8 cellular contexts compared by ENCODE assay signal in the genomic region with DNA sequence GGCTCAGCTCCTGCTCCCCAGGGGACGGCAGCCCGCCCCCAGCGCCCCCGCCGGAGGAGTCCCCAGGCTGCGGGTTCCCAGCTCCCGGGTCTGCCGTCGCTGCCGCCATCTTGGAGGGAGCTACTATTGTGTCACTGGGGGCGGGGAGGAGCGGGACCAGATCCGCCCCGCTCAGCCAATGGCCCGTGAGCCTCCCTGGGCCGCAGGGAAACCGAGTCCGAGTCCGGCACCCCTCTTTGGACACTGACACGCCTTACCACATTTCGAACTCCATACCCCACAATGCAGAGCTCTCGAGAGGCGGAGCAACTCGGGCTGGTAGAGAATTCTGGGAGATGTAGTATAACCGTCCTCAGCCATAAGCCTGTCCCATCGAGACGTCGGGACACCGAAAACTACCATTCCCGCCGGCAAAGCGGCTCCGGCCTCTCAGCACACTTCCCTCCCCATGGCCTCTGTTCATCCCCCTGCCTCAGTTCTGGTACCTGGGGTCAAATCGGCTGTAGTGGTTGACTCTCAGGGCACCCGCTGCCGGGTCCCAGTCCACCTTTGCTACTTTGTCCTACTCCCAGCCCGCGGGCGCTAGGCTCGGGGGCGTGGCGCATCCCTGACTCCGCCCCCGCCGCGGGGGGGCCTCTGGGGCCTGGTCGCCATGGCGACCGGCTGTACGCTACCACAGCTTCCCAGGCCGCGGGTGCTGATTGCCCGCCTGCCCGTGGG. TPM values are rescaled to one million over a fixed set of nuclear protein-coding genes. Genes with fewer than 3 reads are reported as not detected.
DNase-seq lines count a peak whose midpoint lies in the region; ATAC-seq and TF ChIP-seq lines count a peak whose summit lies in the region.

A gene (minus strand): TSS at position 133 of the 720 bp plus-strand sequence. CDS start 24 bp downstream, at position 109.
A gene with protein sequence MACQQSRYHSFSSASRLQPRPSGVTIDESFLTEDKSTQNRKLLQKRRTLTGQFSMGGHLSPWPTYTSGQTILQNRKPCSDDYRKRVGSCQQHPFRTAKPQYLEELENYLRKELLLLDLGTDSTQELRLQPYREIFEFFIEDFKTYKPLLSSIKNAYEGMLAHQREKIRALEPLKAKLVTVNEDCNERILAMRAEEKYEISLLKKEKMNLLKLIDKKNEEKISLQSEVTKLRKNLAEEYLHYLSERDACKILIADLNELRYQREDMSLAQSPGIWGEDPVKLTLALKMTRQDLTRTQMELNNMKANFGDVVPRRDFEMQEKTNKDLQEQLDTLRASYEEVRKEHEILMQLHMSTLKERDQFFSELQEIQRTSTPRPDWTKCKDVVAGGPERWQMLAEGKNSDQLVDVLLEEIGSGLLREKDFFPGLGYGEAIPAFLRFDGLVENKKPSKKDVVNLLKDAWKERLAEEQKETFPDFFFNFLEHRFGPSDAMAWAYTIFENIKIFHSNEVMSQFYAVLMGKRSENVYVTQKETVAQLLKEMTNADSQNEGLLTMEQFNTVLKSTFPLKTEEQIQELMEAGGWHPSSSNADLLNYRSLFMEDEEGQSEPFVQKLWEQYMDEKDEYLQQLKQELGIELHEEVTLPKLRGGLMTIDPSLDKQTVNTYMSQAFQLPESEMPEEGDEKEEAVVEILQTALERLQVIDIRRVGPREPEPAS (plus strand): TSS at position 462 of the 720 bp plus-strand sequence. CDS start 261 bp downstream, outside the sequence.

- H2AFZ ChIP-seq in KMS-11 (ENCODE audit: low read depth): peak within 1 kb of the TSS; percentile 81

- peak; percentile 90 for DNase-seq in DMS79 treated with DMSO at 0.1 percent for 48 hours (lab: John Stamatoyannopoulos, UW)
- DNase-seq in Panc1 (ENCODE audit: low read depth, low spot score): peak; percentile 95
- peak; percentile 96 to 98 for DNase-seq in activated T-cell treated with anti-CD3 and anti-CD28 coated beads, Interleukin-2, amount 50 U/mL, for 72 hours
- DNase-seq in esophagus muscularis mucosa (ENCODE audit: extremely low spot score): peak; percentile 99
- peak; percentile 86 to 87 for DNase-seq in stimulated activated CD8-positive, alpha-beta memory T cell treated with anti-CD3 and anti-CD28 coated beads, Interleukin-7, amount 100 ng/mL, for 1 hour (ENCODE audit: low read depth in 2 of 2)

- H3K36me3 ChIP-seq in KMS-11 (ENCODE audit: insufficient read depth) (0 out of 2 replicates have a peak, but pooled peaks cover 4% of the 10 kb centered on the region), Panc1 (ENCODE audit: control insufficient read depth, insufficient read depth, low read length) (no peaks in the 10 kb centered on the region; the same call in 1 of the 2 replicates), esophagus muscularis mucosa (peaks cover 0 to 21% (median 19%) of the 10 kb centered on the region in 4 donors), muscle layer of colon (ENCODE audit: insufficient read depth, low read length) (peaks cover under 1% of the 10 kb centered on the region)

- no TSS peak for BruUV-seq in Panc1 (replicated peaks; lab: Mats Ljungman, UMichigan)

- WGBS in esophagus muscularis mucosa: 0% methylated on average over 19 of the region's 54 CpGs

- peak; percentile 95 for ATAC-seq in GM21786 (IDR thresholded peaks at IDR 0.05; ENCODE audit: unreplicated experiment)
- ATAC-seq in Panc1: peak; percentile 98
- ATAC-seq in activated T-cell treated with anti-CD3 and anti-CD28 coated beads, Interleukin-2, amount 50 U/mL, for 72 hours (replicated peaks in 1 of 2): peak; percentile 95 to 96

- H3K27me3 Mint-ChIP-seq in activated T-cell treated with anti-CD3 and anti-CD28 coated beads, Interleukin-2, amount 50 U/mL, for 72 hours (ENCODE audit: low read depth): no peaks in the 10 kb centered on the region

- no peak within 1 kb of the TSS for H3K4me3 ChIP-seq in KMS-11 (IDR thresholded peaks at IDR 0.05; ENCODE audit: insufficient read depth, low read depth, low read length)
- peak within 1 kb of the TSS; percentile 92 to 96 for H3K4me3 ChIP-seq in Panc1 (ENCODE audit: low read depth in 2 of 2, low read length in 2 of 2)
- H3K4me3 ChIP-seq in esophagus muscularis mucosa: peak within 1 kb of the TSS; percentile 70 to 100 (median 94)
- peak within 1 kb of the TSS; percentile 71 to 76 for H3K4me3 ChIP-seq in muscle layer of colon (ENCODE audit: low read depth in 1 of 2, low read length in 2 of 2)

- intact Hi-C loops in Panc1 (cut with micrococcal nuclease; ENCODE audit: unreplicated experiment): loop anchor here (10.0 kb wide), 1 partner anchor 132 kb away; no protein-coding TSS in a partner anchor
- intact Hi-C loops in esophagus muscularis mucosa (cut with DNase I): loop anchor here (5.0 kb wide), 1 partner anchor 144 kb away; a partner anchor contains a TSS

- H3K4me2 ChIP-seq in KMS-11: peak within 1 kb of the TSS; percentile 96

- peaks cover 47% of the 10 kb centered on the region for H3K4me1 Mint-ChIP-seq in activated T-cell treated with anti-CD3 and anti-CD28 coated beads, Interleukin-2, amount 50 U/mL, for 72 hours (ENCODE audit: low read depth)

- no peaks in the 10 kb centered on the region for H3K27me3 ChIP-seq in KMS-11 (ENCODE audit: insufficient read depth, low read depth)
- no peaks in the 10 kb centered on the region for H3K27me3 ChIP-seq in Panc1 (ENCODE audit: control insufficient read depth, insufficient read depth, low read length)
- H3K27me3 ChIP-seq in esophagus muscularis mucosa: no peaks in the 10 kb centered on the region
- no peaks in the 10 kb centered on the region for H3K27me3 ChIP-seq in muscle layer of colon (ENCODE audit: control insufficient read depth in 1 of 2, insufficient read depth in 2 of 2, low read length in 2 of 2)

- peaks cover 9 to 15% of the 10 kb centered on the region in 2 donors for H3K36me3 Mint-ChIP-seq in activated T-cell treated with anti-CD3 and anti-CD28 coated beads, Interleukin-2, amount 50 U/mL, for 72 hours (ENCODE audit: insufficient read depth in 2 of 2)

- TF ChIP-seq EP300 in esophagus muscularis mucosa (IDR thresholded peaks at IDR 0.05): no peak

- peak within 1 kb of the TSS; percentile 75 for H3K9ac ChIP-seq in KMS-11
- H3K9ac ChIP-seq in muscle layer of colon (ENCODE audit: low read length): peak within 1 kb of the TSS; percentile 88

- peak within 1 kb of the TSS; percentile 94 to 97 for H3K4me3 Mint-ChIP-seq in activated T-cell treated with anti-CD3 and anti-CD28 coated beads, Interleukin-2, amount 50 U/mL, for 72 hours

- peaks cover 18% of the 10 kb centered on the region for H3K4me1 ChIP-seq in KMS-11 (ENCODE audit: low read depth, poor library complexity, severe bottlenecking)
- peaks cover 9% of the 10 kb centered on the region for H3K4me1 ChIP-seq in Panc1 (ENCODE audit: control insufficient read depth, insufficient read depth, low read length)
- H3K4me1 ChIP-seq in esophagus muscularis mucosa: peaks cover 20 to 45% (median 27%) of the 10 kb centered on the region in 4 donors
- H3K4me1 ChIP-seq in muscle layer of colon (ENCODE audit: insufficient read depth, low read length): peaks cover 16% of the 10 kb centered on the region

- peaks cover 42% of the 10 kb centered on the region for H3K79me2 ChIP-seq in KMS-11 (ENCODE audit: insufficient read depth, low read depth)

- peak; percentile 74 for TF ChIP-seq POLR2A in esophagus muscularis mucosa (IDR thresholded peaks at IDR 0.05; ENCODE audit: low read depth)

- POLR2A ChIA-PET in Panc1 (lab: Charles Lee): interaction anchor here (0.5 to 0.7 kb wide), 7 partner anchors 30 to 246 kb away, joined by 3 to 13 read pairs (median 3); no protein-coding TSS in a partner anchor

- peak within 1 kb of the TSS; percentile 87 for H3K27ac Mint-ChIP-seq in activated T-cell treated with anti-CD3 and anti-CD28 coated beads, Interleukin-2, amount 50 U/mL, for 72 hours

- TF ChIP-seq CTCF in KMS-11 (conservative IDR thresholded peaks at IDR 0.05; ENCODE audit: low read depth, low read length): no peak
- no peak for TF ChIP-seq CTCF in Panc1 (IDR thresholded peaks at IDR 0.05)
- TF ChIP-seq CTCF in esophagus muscularis mucosa (IDR thresholded peaks at IDR 0.05): no peak

- no peaks in the 10 kb centered on the region for H4K20me1 ChIP-seq in KMS-11 (ENCODE audit: insufficient read depth)

- no peaks in the 10 kb centered on the region for H3K9me3 Mint-ChIP-seq in activated T-cell treated with anti-CD3 and anti-CD28 coated beads, Interleukin-2, amount 50 U/mL, for 72 hours

- H3K9me3 ChIP-seq in Panc1 (ENCODE audit: control insufficient read depth, insufficient read depth, low read depth, low read length) (no peaks in the 10 kb centered on the region), esophagus muscularis mucosa (no peaks in the 10 kb centered on the region), muscle layer of colon (ENCODE audit: low read length) (no peaks in the 10 kb centered on the region)

- CTCF ChIA-PET in Panc1 (lab: Charles Lee): interaction anchor here (0.6 to 1.9 kb wide), 5 partner anchors 9 to 277 kb away, joined by 3 to 9 read pairs (median 3); no protein-coding TSS in a partner anchor

- in situ Hi-C loops in Panc1 (cut with HindIII; ENCODE audit: low pct_unique_long_range_greater_than_20kb, low sequenced_read_pairs): no loop called here

- H3K27ac ChIP-seq in KMS-11 (peak within 1 kb of the TSS; percentile 35), Panc1 (ENCODE audit: low read length) (peak within 1 kb of the TSS; percentile 85), esophagus muscularis mucosa (replicated peaks in 1 of 4) (peak within 1 kb of the TSS; percentile 84 to 92 (median 89)), muscle layer of colon (ENCODE audit: low read depth, low read length) (peak within 1 kb of the TSS; percentile 90)

RNA-seq across cellular contexts. Expression of the first gene that starts in this region (rescaled TPM):
- 13.4 TPM for total RNA-seq in Panc1 (2021; ENCODE audit: unreplicated experiment)
- 13.4 TPM for polyA plus RNA-seq in Panc1 (2012; ENCODE audit: insufficient read length)
- total RNA-seq in activated T-cell treated with anti-CD3 and anti-CD28 coated beads, Interleukin-2, amount 50 U/mL, for 72 hours: 10 to 100 TPM; 17.1 to 24.8 TPM
- 10 to 100 TPM in 2 of 4 donors, 1 to 10 TPM in 2; 5.8 to 12.2 (median 8.6) TPM for total RNA-seq in esophagus muscularis mucosa

RNA-seq across cellular contexts. Expression of the second gene that starts in this region (rescaled TPM):
- total RNA-seq in Panc1 (2021; ENCODE audit: unreplicated experiment) (1.6 TPM), esophagus muscularis mucosa (1 to 10 TPM in 3 of 4 donors, under 1 TPM in 1; 0.83 to 2.2 (median 1.1) TPM)
- 2.5 TPM for polyA plus RNA-seq in Panc1 (2012; ENCODE audit: insufficient read length)
- under 1 TPM; 0.39 to 0.86 TPM for total RNA-seq in activated T-cell treated with anti-CD3 and anti-CD28 coated beads, Interleukin-2, amount 50 U/mL, for 72 hours

Comparison
In these comparisons a context has a peak if more than half of its experiments do, and no peak if none do; other contexts are left out.
1. H3K27ac ChIP-seq: peak in every context shown above with its lines; median percentile 90 in muscle layer of colon; 89 in esophagus muscularis mucosa; 85 in Panc1; 35 in KMS-11.